8 cellular contexts compared by ENCODE assay signal in the genomic region with DNA sequence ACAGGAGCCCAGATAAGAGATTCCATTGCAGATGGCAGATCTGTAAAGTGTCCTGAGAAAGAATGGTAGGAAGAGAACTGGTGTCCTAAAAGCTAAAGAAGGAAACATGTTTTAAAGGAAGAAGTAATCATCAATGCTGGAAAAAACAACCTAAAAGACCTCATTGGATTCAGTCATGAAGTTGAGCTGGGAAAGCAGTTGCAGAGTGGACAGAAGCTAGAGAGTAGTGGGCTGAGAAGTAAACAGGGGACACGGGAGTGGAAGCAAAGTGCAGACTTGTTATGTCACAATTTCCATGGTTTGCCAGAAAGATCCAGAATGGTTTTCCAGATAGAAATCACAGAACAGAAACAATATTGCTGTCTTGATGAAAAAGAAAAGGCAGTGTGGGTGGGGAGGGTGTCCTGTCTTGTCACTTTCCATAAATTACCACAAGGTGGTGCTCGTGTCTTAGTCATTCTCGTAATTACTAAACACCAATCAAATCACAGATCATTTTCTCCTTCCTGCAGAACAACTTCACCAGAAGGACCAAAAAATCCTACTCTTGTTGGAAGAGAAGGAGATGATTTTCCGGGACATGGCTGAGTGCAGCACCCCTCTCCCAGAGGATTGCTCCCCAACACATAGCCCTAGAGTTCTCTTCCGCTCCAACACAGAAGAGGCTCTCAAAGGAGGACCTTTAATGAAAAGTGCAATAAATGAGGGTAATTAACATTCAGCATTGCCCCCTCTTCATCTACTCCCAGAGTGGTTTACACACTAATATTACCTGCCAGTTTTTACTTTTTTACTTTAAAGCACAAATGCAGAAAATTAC.
A peak's percentile ranks its signal among the peaks of the same experiment; 100 is the strongest.
DNase-seq lines count a peak whose midpoint lies in the region; ATAC-seq, FAIRE-seq and TF ChIP-seq lines count a peak whose summit lies in the region.

No MANE protein-coding gene starts in this region.

- no peaks in the 10 kb centered on the region for H4K20me1 ChIP-seq in MM.1S (ENCODE audit: insufficient read depth, low read length)
- no peaks in the 10 kb centered on the region for H4K20me1 ChIP-seq in mammary epithelial cell (ENCODE audit: insufficient read depth, low read length)

- no peak overlapping the region for H3K4me2 ChIP-seq in MM.1S (ENCODE audit: low read depth, low read length)
- no peak overlapping the region for H3K4me2 ChIP-seq in mammary epithelial cell (ENCODE audit: insufficient read depth, low read depth, low read length)

- peaks cover 23% of the 10 kb centered on the region for H3K4me1 Mint-ChIP-seq in stimulated activated naive CD8-positive, alpha-beta T cell treated with anti-CD3 and anti-CD28 coated beads, Interleukin-15, Interleukin-2, amounts not matched to agents 100 ng/mL and 50 ng/mL, for 24 hours (ENCODE audit: low read depth)

- no peaks in the 10 kb centered on the region for H3K4me1 ChIP-seq in MM.1S (ENCODE audit: low read length)
- no peaks in the 10 kb centered on the region for H3K4me1 ChIP-seq in SJCRH30
- peaks cover 6% of the 10 kb centered on the region for H3K4me1 ChIP-seq in mammary epithelial cell (ENCODE audit: insufficient read depth, low read length)
- no peaks in the 10 kb centered on the region for H3K4me1 ChIP-seq in kidney (ENCODE audit: control insufficient read depth in 1 of 2, insufficient read depth in 1 of 2, low read depth in 1 of 2, low read length in 2 of 2)

- H3K9me3 Mint-ChIP-seq in stimulated activated naive CD8-positive, alpha-beta T cell treated with anti-CD3 and anti-CD28 coated beads, Interleukin-15, Interleukin-2, amounts not matched to agents 100 ng/mL and 50 ng/mL, for 24 hours = peaks cover 12% of the 10 kb centered on the region

- H2AFZ ChIP-seq in MM.1S (ENCODE audit: low read length) = no peak overlapping the region
- no peak overlapping the region for H2AFZ ChIP-seq in mammary epithelial cell (ENCODE audit: low read depth, low read length)

- no peak overlapping the region for H3K4me3 ChIP-seq in MM.1S (ENCODE audit: low read length)
- H3K4me3 ChIP-seq in SJCRH30 = no peak overlapping the region
- H3K4me3 ChIP-seq in mammary epithelial cell (replicated peaks in 1 of 3; ENCODE audit: insufficient read depth in 1 of 3, low read depth in 2 of 3, low read length in 3 of 3) = no peak overlapping the region
- no peak overlapping the region for H3K4me3 ChIP-seq in kidney (ENCODE audit: low read length in 2 of 2)

- no peaks in the 10 kb centered on the region for H3K9me3 ChIP-seq in MM.1S (replicated peaks; ENCODE audit: insufficient read depth, low read length)
- 0 out of 2 replicates have a peak, but pooled peaks cover 4% of the 10 kb centered on the region for H3K9me3 ChIP-seq in SJCRH30 (replicated peaks)
- peaks cover 9% of the 10 kb centered on the region for H3K9me3 ChIP-seq in mammary epithelial cell (replicated peaks; ENCODE audit: insufficient read depth, low read length)
- H3K9me3 ChIP-seq in kidney (ENCODE audit: control insufficient read depth in 1 of 2, low read length in 2 of 2) = peaks cover 0 to 9% of the 10 kb centered on the region in 2 donors

- CTCF ChIA-PET in mammary epithelial cell (lab: Charles Lee; ENCODE audit: low non-redundant PET) = interaction anchor here (0.6 to 0.7 kb wide), 2 partner anchors 244 to 380 kb away, joined by 3 to 6 read pairs; no protein-coding TSS in a partner anchor

- H3K36me3 Mint-ChIP-seq in stimulated activated naive CD8-positive, alpha-beta T cell treated with anti-CD3 and anti-CD28 coated beads, Interleukin-15, Interleukin-2, amounts not matched to agents 100 ng/mL and 50 ng/mL, for 24 hours (ENCODE audit: low read depth) = peaks cover 85% of the 10 kb centered on the region

- peak overlapping the region; percentile 76 for H3K27ac Mint-ChIP-seq in stimulated activated naive CD8-positive, alpha-beta T cell treated with anti-CD3 and anti-CD28 coated beads, Interleukin-15, Interleukin-2, amounts not matched to agents 100 ng/mL and 50 ng/mL, for 24 hours

- dilution Hi-C loops in mammary epithelial cell (cut with HindIII; ENCODE audit: low sequenced_read_pairs) = no loop called here

- peak; percentile 1 for DNase-seq in DMS79 (lab: John Stamatoyannopoulos, UW)
- peak; percentile 50 for DNase-seq in MM.1S
- DNase-seq in SJCRH30 = peak; percentile 43 to 78
- peak; percentile 53 for DNase-seq in mammary epithelial cell
- DNase-seq in kidney = no peak

- H3F3A ChIP-seq in MM.1S (ENCODE audit: insufficient read depth, low read length) = 0 out of 2 replicates have a peak, but pooled peaks cover 4% of the 10 kb centered on the region

- no peaks in the 10 kb centered on the region for H3K27me3 ChIP-seq in MM.1S (replicated peaks; ENCODE audit: insufficient read depth, low read length)
- H3K27me3 ChIP-seq in SJCRH30 = no peaks in the 10 kb centered on the region
- H3K27me3 ChIP-seq in mammary epithelial cell (ENCODE audit: insufficient read depth, low read length) = no peaks in the 10 kb centered on the region

- intact Hi-C loops in mammary epithelial cell (cut with micrococcal nuclease) = loop anchor here (1.0 to 5.0 kb wide), 4 partner anchors 62 to 243 kb away; partner anchors contain the start of gene KLHL25
- intact Hi-C loops in kidney (cut with DNase I) = loop anchor here (5.0 kb wide), 1 partner anchor 102 kb away; no protein-coding TSS in a partner anchor

- in situ Hi-C loops in mammary epithelial cell (cut with MboI; ENCODE audit: low sequenced_read_pairs in 2 of 2) = loop anchor here in 1 of 2 donors (5.0 kb wide), 1 partner anchor 102 kb away; no protein-coding TSS in a partner anchor

- peak; percentile 77 for TF ChIP-seq CTCF in MM.1S (IDR thresholded peaks at IDR 0.05; ENCODE audit: low read length)
- TF ChIP-seq CTCF in mammary epithelial cell (conservative IDR thresholded peaks at IDR 0.05 in 1 of 2, IDR thresholded peaks at IDR 0.05 in 1 of 2; ENCODE audit: extremely low read depth in 1 of 2, insufficient read depth in 1 of 2, low read depth in 1 of 2, low read length in 2 of 2) = peak; percentile 62 to 78
- peak; percentile 73 for TF ChIP-seq CTCF in kidney (IDR thresholded peaks at IDR 0.05; ENCODE audit: borderline replicate concordance, extremely low read depth, insufficient read depth)

- H3K79me2 ChIP-seq in MM.1S (ENCODE audit: low read length) (no peaks in the 10 kb centered on the region), mammary epithelial cell (ENCODE audit: insufficient read depth, low read length) (no peaks in the 10 kb centered on the region)

- H3K36me3 ChIP-seq in MM.1S (replicated peaks; ENCODE audit: insufficient read depth, low read length) (no peaks in the 10 kb centered on the region; the same call in none of the 2 replicates), SJCRH30 (peaks cover 73% of the 10 kb centered on the region), mammary epithelial cell (ENCODE audit: insufficient read depth, low read length) (peaks cover 17% of the 10 kb centered on the region), kidney (ENCODE audit: control insufficient read depth in 1 of 2, insufficient read depth in 2 of 2, low read length in 2 of 2) (peaks cover 36 to 40% of the 10 kb centered on the region in 2 donors)

- peak; percentile 85 for FAIRE-seq in kidney (lab: Jason Lieb, UNC)

- H3K9me2 ChIP-seq in MM.1S (replicated peaks; ENCODE audit: insufficient read depth, low read length) = no peaks in the 10 kb centered on the region

- ATAC-seq in GM21619 (IDR thresholded peaks at IDR 0.05; ENCODE audit: unreplicated experiment) (peak; percentile 67), HG03108 (IDR thresholded peaks at IDR 0.05; ENCODE audit: unreplicated experiment) (no peak)

- no peaks in the 10 kb centered on the region for H3K27me3 Mint-ChIP-seq in stimulated activated naive CD8-positive, alpha-beta T cell treated with anti-CD3 and anti-CD28 coated beads, Interleukin-15, Interleukin-2, amounts not matched to agents 100 ng/mL and 50 ng/mL, for 24 hours

- no peak overlapping the region for H3K4me3 Mint-ChIP-seq in stimulated activated naive CD8-positive, alpha-beta T cell treated with anti-CD3 and anti-CD28 coated beads, Interleukin-15, Interleukin-2, amounts not matched to agents 100 ng/mL and 50 ng/mL, for 24 hours

- no TSS peak for BruUV-seq in mammary epithelial cell (replicated peaks; lab: Mats Ljungman, UMichigan)

- no peak overlapping the region for H3K27ac ChIP-seq in MM.1S (ENCODE audit: low read length)
- H3K27ac ChIP-seq in SJCRH30 = no peak overlapping the region
- H3K27ac ChIP-seq in mammary epithelial cell (ENCODE audit: insufficient read depth, low read depth, low read length) = no peak overlapping the region
- H3K27ac ChIP-seq in kidney (ENCODE audit: low read depth in 2 of 2, low read length in 2 of 2) = no peak overlapping the region

- WGBS in mammary epithelial cell (ENCODE audit: low coverage, missing lambda C conversion rate) = 20% methylated on average over 5 of the region's 5 CpGs

- H3K9ac ChIP-seq in MM.1S (ENCODE audit: low read length) = no peak overlapping the region
- no peak overlapping the region for H3K9ac ChIP-seq in mammary epithelial cell (ENCODE audit: insufficient read depth, low read length)
- no peak overlapping the region for H3K9ac ChIP-seq in kidney (ENCODE audit: low read length in 2 of 2)
